Comparison of ENCODE assay signal across 9 cellular contexts in genomic region chr6:41637179-41638001, GRCh38. TPM values are rescaled to one million over a fixed set of nuclear protein-coding genes. Genes with fewer than 3 reads are reported as not detected.
DNase-seq lines count a peak whose midpoint lies in the region; ATAC-seq and TF ChIP-seq lines count a peak whose summit lies in the region.
"Had no signal": no experiment of that assay in that cellular context is flagged by ENCODE, and none has a peak within 500 bp of the region (broad histone marks: within the 10 kb centered on the region; RNA-seq: fewer than 3 reads in every experiment).

No MANE protein-coding gene starts in this region.

- H3K36me3 ChIP-seq in transverse colon: no peaks in the 10 kb centered on the region
- H3K36me3 ChIP-seq: SJSA1 had no signal

- no peak for TF ChIP-seq CTCF in CD4-positive, alpha-beta T cell (IDR thresholded peaks at IDR 0.05)
- TF ChIP-seq CTCF in glutamatergic neuron (IDR thresholded peaks at IDR 0.05; ENCODE audit: partially characterized antibody, unreplicated experiment) (no peak), osteocyte (IDR thresholded peaks at IDR 0.05) (no peak), transverse colon (IDR thresholded peaks at IDR 0.05) (no peak)

- peak overlapping the region; percentile 71 for H3K4me3 Mint-ChIP-seq in CD4-positive, alpha-beta T cell
- H3K4me3 Mint-ChIP-seq in glutamatergic neuron (ENCODE audit: unreplicated experiment) (peak overlapping the region; percentile 81), osteocyte (ENCODE audit: unreplicated experiment) (peak overlapping the region; percentile 83)

- no peaks in the 10 kb centered on the region for H3K36me3 Mint-ChIP-seq in CD4-positive, alpha-beta T cell (ENCODE audit: low read depth)
- H3K36me3 Mint-ChIP-seq in glutamatergic neuron (ENCODE audit: unreplicated experiment): no peaks in the 10 kb centered on the region
- H3K36me3 Mint-ChIP-seq in osteocyte (ENCODE audit: unreplicated experiment): peaks cover 4% of the 10 kb centered on the region

- no peak overlapping the region for H3K27ac Mint-ChIP-seq in CD4-positive, alpha-beta T cell
- H3K27ac Mint-ChIP-seq in glutamatergic neuron (ENCODE audit: unreplicated experiment): no peak overlapping the region
- peak overlapping the region; percentile 91 for H3K27ac Mint-ChIP-seq in osteocyte (ENCODE audit: unreplicated experiment)

- peaks cover 13% of the 10 kb centered on the region for H3K4me1 Mint-ChIP-seq in CD4-positive, alpha-beta T cell (ENCODE audit: low read depth)
- H3K4me1 Mint-ChIP-seq in glutamatergic neuron (ENCODE audit: low read depth, unreplicated experiment): peaks cover 15% of the 10 kb centered on the region
- H3K4me1 Mint-ChIP-seq in osteocyte (ENCODE audit: unreplicated experiment): peaks cover 67% of the 10 kb centered on the region

- TF ChIP-seq POLR2A in transverse colon (IDR thresholded peaks at IDR 0.05): no peak

- CTCF ChIA-PET in CD4-positive, alpha-beta T cell (lab: Charles Lee): no interaction called here

- peaks cover 67% of the 10 kb centered on the region for H3K27me3 ChIP-seq in CD4-positive, alpha-beta T cell (ENCODE audit: control insufficient read depth, insufficient read depth, low read length)
- H3K27me3 ChIP-seq in transverse colon: peaks cover 57% of the 10 kb centered on the region

- WGBS in transverse colon (ENCODE audit: low coverage in 1 of 2), 2 donors: 22% methylated on average over 52 of the region's 57 CpGs; no CpG with 5 or more reads in 1 of the 2 donors

- intact Hi-C loops in CD4-positive, alpha-beta T cell (cut with DNase I, micrococcal nuclease): no loop called here
- intact Hi-C loops in transverse colon (cut with DNase I; ENCODE audit: low total_unique reads): no loop called here

- POLR2A ChIA-PET in CD4-positive, alpha-beta T cell (lab: Charles Lee): no interaction called here

- TF ChIP-seq EP300 in transverse colon (IDR thresholded peaks at IDR 0.05; ENCODE audit: low read depth): no peak

- peaks cover 67% of the 10 kb centered on the region for H3K27me3 Mint-ChIP-seq in CD4-positive, alpha-beta T cell
- H3K27me3 Mint-ChIP-seq in glutamatergic neuron (ENCODE audit: unreplicated experiment): peaks cover 34% of the 10 kb centered on the region
- no peaks in the 10 kb centered on the region for H3K27me3 Mint-ChIP-seq in osteocyte (ENCODE audit: unreplicated experiment)

- H3K27ac ChIP-seq in CD4-positive, alpha-beta T cell (ENCODE audit: low read depth, low read length): no peak overlapping the region
- H3K27ac ChIP-seq in transverse colon: no peak overlapping the region
- H3K27ac ChIP-seq: SJSA1 had no signal

- no peak for DNase-seq in CD4-positive, alpha-beta T cell
- DNase-seq in glutamatergic neuron: no peak
- no peak for DNase-seq in osteocyte (ENCODE audit: extremely low spot score, unreplicated experiment)
- DNase-seq in transverse colon: no peak
- DNase-seq in NCI-H82 treated with DMSO at 0.1 percent for 48 hours (lab: John Stamatoyannopoulos, UW; ENCODE audit: unreplicated experiment): no peak
- DNase-seq in activated CD8-positive, alpha-beta memory T cell treated with anti-CD3 and anti-CD28 coated beads, Interleukin-2, amount 50 U/mL, for 48 hours: no peak

- no peaks in the 10 kb centered on the region for H3K9me3 ChIP-seq in CD4-positive, alpha-beta T cell (ENCODE audit: control insufficient read depth, low read length)
- no peaks in the 10 kb centered on the region for H3K9me3 ChIP-seq in transverse colon
- H3K9me3 ChIP-seq: SJSA1 had no signal

- H3K4me1 ChIP-seq in transverse colon: peaks cover 0 to 29% (median 21%) of the 10 kb centered on the region in 4 donors

- ATAC-seq in CD4-positive, alpha-beta T cell (ENCODE audit: poor library complexity): no peak
- peak; percentile 18 for ATAC-seq in SK-N-SH treated with all-trans-retinoic acid at 6 μM for 48 hours
- no peak for ATAC-seq in HG03159 (IDR thresholded peaks at IDR 0.05; ENCODE audit: unreplicated experiment)

- in situ Hi-C loops in transverse colon (cut with MboI; ENCODE audit: low pct_ligation_motif_present in 1 of 4, low pct_unique_long_range_greater_than_20kb in 1 of 4, low sequenced_read_pairs in 3 of 4): no loop called here

- peak overlapping the region in 2 of 4 donors; percentile 37 to 54 for H3K4me3 ChIP-seq in transverse colon
- H3K4me3 ChIP-seq: SJSA1 had no signal

- H3K9me3 Mint-ChIP-seq in CD4-positive, alpha-beta T cell: no peaks in the 10 kb centered on the region
- H3K9me3 Mint-ChIP-seq in glutamatergic neuron (ENCODE audit: unreplicated experiment): peaks cover 10% of the 10 kb centered on the region
- H3K9me3 Mint-ChIP-seq in osteocyte (ENCODE audit: unreplicated experiment): no peaks in the 10 kb centered on the region

TF ChIP-seq in SK-N-SH treated with all-trans-retinoic acid at 6 μM for 48 hours, 23 proteins besides CTCF, POLR2A, EP300 and RAD21:
- TF ChIP-seq ARNTL (CRISPR knock-in tag; IDR thresholded peaks at IDR 0.05; ENCODE audit: borderline replicate concordance, low read depth) (no peak), ZNF565 (CRISPR knock-in tag; conservative IDR thresholded peaks at IDR 0.05; ENCODE audit: low read depth) (no peak), PPARA (CRISPR knock-in tag; IDR thresholded peaks at IDR 0.05; ENCODE audit: borderline replicate concordance) (no peak), ZC3H10 (CRISPR knock-in tag; IDR thresholded peaks at IDR 0.05) (no peak), CSDC2 (CRISPR knock-in tag; IDR thresholded peaks at IDR 0.05) (no peak), BACH2 (CRISPR knock-in tag; IDR thresholded peaks at IDR 0.05; ENCODE audit: borderline replicate concordance) (no peak), ZNF70 (CRISPR knock-in tag; IDR thresholded peaks at IDR 0.05) (no peak), GLIS3 (CRISPR knock-in tag; IDR thresholded peaks at IDR 0.05) (no peak), CSRNP3 (CRISPR knock-in tag; IDR thresholded peaks at IDR 0.05) (no peak), TCF4 (CRISPR knock-in tag; IDR thresholded peaks at IDR 0.05; ENCODE audit: borderline replicate concordance) (no peak)
- TF ChIP-seq, protein P1, sequence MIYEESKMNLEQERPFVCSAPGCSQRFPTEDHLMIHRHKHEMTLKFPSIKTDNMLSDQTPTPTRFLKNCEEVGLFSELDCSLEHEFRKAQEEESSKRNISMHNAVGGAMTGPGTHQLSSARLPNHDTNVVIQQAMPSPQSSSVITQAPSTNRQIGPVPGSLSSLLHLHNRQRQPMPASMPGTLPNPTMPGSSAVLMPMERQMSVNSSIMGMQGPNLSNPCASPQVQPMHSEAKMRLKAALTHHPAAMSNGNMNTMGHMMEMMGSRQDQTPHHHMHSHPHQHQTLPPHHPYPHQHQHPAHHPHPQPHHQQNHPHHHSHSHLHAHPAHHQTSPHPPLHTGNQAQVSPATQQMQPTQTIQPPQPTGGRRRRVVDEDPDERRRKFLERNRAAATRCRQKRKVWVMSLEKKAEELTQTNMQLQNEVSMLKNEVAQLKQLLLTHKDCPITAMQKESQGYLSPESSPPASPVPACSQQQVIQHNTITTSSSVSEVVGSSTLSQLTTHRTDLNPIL (CRISPR knock-in tag; IDR thresholded peaks at IDR 0.05; ENCODE audit: low read depth): no peak

RNA-seq across cellular contexts. Expression of gene MDFI, which starts 0.9 kb away (rescaled TPM):
- total RNA-seq in CD4-positive, alpha-beta T cell: not detected
- total RNA-seq in glutamatergic neuron (ENCODE audit: unreplicated experiment) (7.9 TPM), osteocyte (74.1 and 75.9 TPM in 2 replicates), transverse colon (1 to 10 TPM in 2 of 4 donors, not detected in 2; 2.1 to 2.2 TPM)
- total RNA-seq: SJSA1 had no signal
